9 cellular contexts compared by ENCODE assay signal in genomic region chr17:6496116-6496481, GRCh38. TPM values are rescaled to one million over a fixed set of nuclear protein-coding genes. Genes with fewer than 3 reads are reported as not detected.
DNase-seq lines count a peak whose midpoint lies in the region; TF ChIP-seq lines count a peak whose summit lies in the region.
"Had no signal": no experiment of that assay in that cellular context is flagged by ENCODE, and none has a peak within 500 bp of the region (broad histone marks: within the 10 kb centered on the region; RNA-seq: fewer than 3 reads in every experiment).

No MANE protein-coding gene starts in this region.

- no peaks in the 10 kb centered on the region for H3K9me3 Mint-ChIP-seq in activated naive CD4-positive, alpha-beta T cell treated with anti-CD3 and anti-CD28 coated beads, Interleukin-2, amount 50 U/mL, for 24 hours
- no peaks in the 10 kb centered on the region for H3K9me3 Mint-ChIP-seq in mesothelial cell of epicardium

- H3K36me3 Mint-ChIP-seq in activated naive CD4-positive, alpha-beta T cell treated with anti-CD3 and anti-CD28 coated beads, Interleukin-2, amount 50 U/mL, for 24 hours = no peaks in the 10 kb centered on the region
- H3K36me3 Mint-ChIP-seq in mesothelial cell of epicardium = no peaks in the 10 kb centered on the region

- H3K4me3 Mint-ChIP-seq in activated naive CD4-positive, alpha-beta T cell treated with anti-CD3 and anti-CD28 coated beads, Interleukin-2, amount 50 U/mL, for 24 hours = peak overlapping the region; percentile 45
- H3K4me3 Mint-ChIP-seq in mesothelial cell of epicardium = peak overlapping the region; percentile 17

- H3K4me1 Mint-ChIP-seq in activated naive CD4-positive, alpha-beta T cell treated with anti-CD3 and anti-CD28 coated beads, Interleukin-2, amount 50 U/mL, for 24 hours = peaks cover 16% of the 10 kb centered on the region
- H3K4me1 Mint-ChIP-seq in mesothelial cell of epicardium = peaks cover 13% of the 10 kb centered on the region

- no peaks in the 10 kb centered on the region for H3K27me3 Mint-ChIP-seq in activated naive CD4-positive, alpha-beta T cell treated with anti-CD3 and anti-CD28 coated beads, Interleukin-2, amount 50 U/mL, for 24 hours
- peaks cover 36% of the 10 kb centered on the region for H3K27me3 Mint-ChIP-seq in mesothelial cell of epicardium (ENCODE audit: low read depth)

- TF ChIP-seq CTCF in GM20000 (IDR thresholded peaks at IDR 0.05; ENCODE audit: extremely low read depth, missing control alignments) = no peak
- no peak for TF ChIP-seq CTCF in mesothelial cell of epicardium (IDR thresholded peaks at IDR 0.05; ENCODE audit: unreplicated experiment)

- DNase-seq in DMS153 (lab: John Stamatoyannopoulos, UW) (peak; percentile 24), GM20000 (ENCODE audit: low spot score) (peak; percentile 39), mesothelial cell of epicardium (ENCODE audit: low spot score in 2 of 2, unreplicated experiment in 2 of 2) (no peak), retina (no peak), ecto neural progenitor cell (ENCODE audit: low spot score) (no peak), HCEC 1CT (no peak), DMS53 treated with DMSO at 0.1 percent for 48 hours (lab: John Stamatoyannopoulos, UW; ENCODE audit: unreplicated experiment) (no peak)
- DNase-seq: brain microvascular endothelial cell had no signal

- H3K27ac Mint-ChIP-seq in activated naive CD4-positive, alpha-beta T cell treated with anti-CD3 and anti-CD28 coated beads, Interleukin-2, amount 50 U/mL, for 24 hours = no peak overlapping the region
- H3K27ac Mint-ChIP-seq in mesothelial cell of epicardium = no peak overlapping the region

RNA-seq across cellular contexts. Expression of gene PIMREG, which starts 51.8 kb away (rescaled TPM):
- total RNA-seq in mesothelial cell of epicardium = 12.1 to 13.9 TPM (median 12.2 TPM) in 3 replicates

Comparison
In these comparisons a context has a peak if more than half of its experiments do, and no peak if none do; other contexts are left out.
1. DNase-seq: peak in DMS153 (single experiment) and GM20000 (single experiment); none in mesothelial cell of epicardium (0 of 2), retina (single experiment), ecto neural progenitor cell (single experiment), HCEC 1CT (single experiment) and DMS53 treated with DMSO at 0.1 percent for 48 hours (single experiment).